Comparison of ENCODE assay signal across 16 cellular contexts in the genomic region with DNA sequence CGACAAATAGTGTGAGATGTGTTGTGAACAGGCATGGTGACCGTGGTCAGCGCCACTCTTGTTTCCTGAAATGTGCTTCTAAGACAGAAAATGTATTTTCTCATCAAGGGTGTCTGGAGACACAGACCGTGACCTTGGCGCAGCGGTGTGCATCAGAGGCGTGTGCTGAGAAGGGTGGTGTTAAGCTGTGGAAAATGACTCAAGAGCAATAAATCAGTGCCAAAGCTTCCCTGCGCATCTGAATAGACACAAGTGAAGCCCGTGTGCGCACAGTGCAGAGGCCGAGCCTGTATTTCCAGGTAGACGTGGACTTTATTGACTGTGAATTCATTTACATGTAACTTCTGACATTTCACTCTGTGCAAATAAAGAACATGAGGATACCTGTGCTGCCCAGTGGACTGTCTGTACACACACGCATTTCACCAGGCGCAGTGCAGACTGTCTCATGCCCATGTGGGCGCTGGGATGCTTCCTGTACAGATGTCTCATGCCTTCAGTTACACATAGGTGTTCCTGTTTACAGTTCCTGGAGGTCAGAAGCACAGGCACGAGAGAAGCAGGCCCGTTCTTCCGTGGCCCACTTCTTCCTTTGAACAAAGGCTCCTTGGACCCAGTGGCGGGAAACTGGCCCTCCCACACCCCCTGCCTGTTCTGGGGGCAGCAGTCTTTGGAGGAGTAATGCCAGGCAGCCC. TPM values are rescaled to one million over a fixed set of nuclear protein-coding genes. Genes with fewer than 3 reads are reported as not detected.
DNase-seq lines count a peak whose midpoint lies in the region; ATAC-seq lines count a peak whose summit lies in the region.
"Had no signal": no experiment of that assay in that cellular context is flagged by ENCODE, and none has a peak within 500 bp of the region (broad histone marks: within the 10 kb centered on the region; RNA-seq: fewer than 3 reads in every experiment).

No MANE protein-coding gene starts in this region.

- H3K9me3 Mint-ChIP-seq in T-helper 2 cell treated with Interferon-gamma antibody and Interleukin-4, amounts not matched to agents 5 μg/mL and 100 μg/mL, for 36 hours, result no peaks in the 10 kb centered on the region
- H3K9me3 Mint-ChIP-seq in activated T-cell treated with anti-CD3 and anti-CD28 coated beads, Interleukin-2, amount 50 U/mL, for 72 hours, result no peaks in the 10 kb centered on the region
- peaks cover 0 to 8% (median 0%) of the 10 kb centered on the region in 11 donors for H3K9me3 Mint-ChIP-seq in naive thymus-derived CD4-positive, alpha-beta T cell

- intact Hi-C loops in naive thymus-derived CD4-positive, alpha-beta T cell (cut with micrococcal nuclease), result no loop called here

- no peak overlapping the region for H3K4me3 ChIP-seq in naive thymus-derived CD4-positive, alpha-beta T cell (ENCODE audit: low read length)
- H3K4me3 ChIP-seq: smooth muscle cell had no signal

- no peaks in the 10 kb centered on the region for H3K9me3 ChIP-seq in naive thymus-derived CD4-positive, alpha-beta T cell (ENCODE audit: control insufficient read depth in 2 of 3, low read length in 3 of 3)

- H3K4me1 Mint-ChIP-seq in T-helper 2 cell treated with Interferon-gamma antibody and Interleukin-4, amounts not matched to agents 5 μg/mL and 100 μg/mL, for 36 hours (ENCODE audit: low read depth), result peaks cover 15% of the 10 kb centered on the region
- H3K4me1 Mint-ChIP-seq in activated T-cell treated with anti-CD3 and anti-CD28 coated beads, Interleukin-2, amount 50 U/mL, for 72 hours (ENCODE audit: low read depth), result peaks cover 21% of the 10 kb centered on the region
- peaks cover 14 to 38% (median 27%) of the 10 kb centered on the region in 7 donors for H3K4me1 Mint-ChIP-seq in naive thymus-derived CD4-positive, alpha-beta T cell

- no peaks in the 10 kb centered on the region for H3K27me3 ChIP-seq in naive thymus-derived CD4-positive, alpha-beta T cell (ENCODE audit: control insufficient read depth in 2 of 2, insufficient read depth in 2 of 2, low read length in 2 of 2)

- H3K27ac ChIP-seq in naive thymus-derived CD4-positive, alpha-beta T cell (ENCODE audit: low read depth, low read length), result no peak overlapping the region
- H3K27ac ChIP-seq: parathyroid adenoma had no signal

- peaks cover 0 to 54% (median 0%) of the 10 kb centered on the region in 3 experiments for H3K36me3 ChIP-seq in naive thymus-derived CD4-positive, alpha-beta T cell (ENCODE audit: control insufficient read depth in 2 of 3, insufficient read depth in 3 of 3, low read length in 3 of 3)

- no peak overlapping the region for H3K27ac Mint-ChIP-seq in T-helper 2 cell treated with Interferon-gamma antibody and Interleukin-4, amounts not matched to agents 5 μg/mL and 100 μg/mL, for 36 hours
- peak overlapping the region; percentile 52 for H3K27ac Mint-ChIP-seq in activated T-cell treated with anti-CD3 and anti-CD28 coated beads, Interleukin-2, amount 50 U/mL, for 72 hours
- peak overlapping the region in 8 of 9 donors; percentile 33 to 86 (median 72) for H3K27ac Mint-ChIP-seq in naive thymus-derived CD4-positive, alpha-beta T cell

- H3K4me3 Mint-ChIP-seq in T-helper 2 cell treated with Interferon-gamma antibody and Interleukin-4, amounts not matched to agents 5 μg/mL and 100 μg/mL, for 36 hours, result peak overlapping the region; percentile 3
- H3K4me3 Mint-ChIP-seq in activated T-cell treated with anti-CD3 and anti-CD28 coated beads, Interleukin-2, amount 50 U/mL, for 72 hours, result no peak overlapping the region
- peak overlapping the region; percentile 18 to 70 (median 54) for H3K4me3 Mint-ChIP-seq in naive thymus-derived CD4-positive, alpha-beta T cell

- POLR2A ChIA-PET in naive thymus-derived CD4-positive, alpha-beta T cell (lab: Charles Lee), result no interaction called here

- CTCF ChIA-PET in naive thymus-derived CD4-positive, alpha-beta T cell (lab: Charles Lee), result interaction anchor here (0.9 kb wide), 1 partner anchor 12 kb away, joined by 3 read pairs; no protein-coding TSS in a partner anchor

- H3K4me1 ChIP-seq in naive thymus-derived CD4-positive, alpha-beta T cell (ENCODE audit: control insufficient read depth in 2 of 2, insufficient read depth in 2 of 2, low read length in 2 of 2), result peaks cover 0 to 13% of the 10 kb centered on the region in 2 donors
- H3K4me1 ChIP-seq: parathyroid adenoma had no signal

- peaks cover 11% of the 10 kb centered on the region for H3K36me3 Mint-ChIP-seq in T-helper 2 cell treated with Interferon-gamma antibody and Interleukin-4, amounts not matched to agents 5 μg/mL and 100 μg/mL, for 36 hours (ENCODE audit: low read depth)
- peaks cover 4 to 7% of the 10 kb centered on the region in 2 donors for H3K36me3 Mint-ChIP-seq in activated T-cell treated with anti-CD3 and anti-CD28 coated beads, Interleukin-2, amount 50 U/mL, for 72 hours (ENCODE audit: insufficient read depth in 2 of 2)
- peaks cover 5 to 48% (median 30%) of the 10 kb centered on the region in 5 donors for H3K36me3 Mint-ChIP-seq in naive thymus-derived CD4-positive, alpha-beta T cell

- no peaks in the 10 kb centered on the region for H3K27me3 Mint-ChIP-seq in T-helper 2 cell treated with Interferon-gamma antibody and Interleukin-4, amounts not matched to agents 5 μg/mL and 100 μg/mL, for 36 hours (ENCODE audit: low read depth)
- no peaks in the 10 kb centered on the region for H3K27me3 Mint-ChIP-seq in activated T-cell treated with anti-CD3 and anti-CD28 coated beads, Interleukin-2, amount 50 U/mL, for 72 hours (ENCODE audit: low read depth)
- no peaks in the 10 kb centered on the region for H3K27me3 Mint-ChIP-seq in naive thymus-derived CD4-positive, alpha-beta T cell

- ATAC-seq in activated T-cell treated with anti-CD3 and anti-CD28 coated beads, Interleukin-2, amount 50 U/mL, for 72 hours (replicated peaks in 1 of 2), result peak; percentile 58 to 79
- ATAC-seq in naive thymus-derived CD4-positive, alpha-beta T cell, result peak; percentile 30
- ATAC-seq in HG03469 (IDR thresholded peaks at IDR 0.05; ENCODE audit: unreplicated experiment), result no peak

- DNase-seq in T-helper 2 cell treated with Interferon-gamma antibody and Interleukin-4, amounts not matched to agents 5 μg/mL and 100 μg/mL, for 36 hours (ENCODE audit: low spot score), result no peak
- DNase-seq in T-helper 2 cell (no peak), D341Med (ENCODE audit: low spot score) (peak; percentile 7), glomerular visceral epithelial cell (ENCODE audit: extremely low spot score) (no peak), pons (ENCODE audit: low spot score) (no peak)
- no peak for DNase-seq in activated T-cell treated with anti-CD3 and anti-CD28 coated beads, Interleukin-2, amount 50 U/mL, for 72 hours
- no peak for DNase-seq in naive thymus-derived CD4-positive, alpha-beta T cell
- DNase-seq: activated gamma-delta T cell; COR-L47; effector CD4-positive, alpha-beta T cell; NCI-H2029 treated with DMSO at 0.1 percent for 48 hours; NCI-H774 had no signal

RNA-seq across cellular contexts. Expression of a gene that starts 31.9 kb away (rescaled TPM):
- total RNA-seq in activated T-cell treated with anti-CD3 and anti-CD28 coated beads, Interleukin-2, amount 50 U/mL, for 72 hours, result 1 to 10 TPM; 1.0 to 3.2 TPM
- total RNA-seq in naive thymus-derived CD4-positive, alpha-beta T cell, result 10 to 100 TPM in 3 of 5 experiments, 1 to 10 TPM in 1, under 1 TPM in 1; 0.90 to 24.5 (median 19.5) TPM
- 10 to 100 TPM in 1 of 2 donors, under 1 TPM in 1; 0.53 to 19.7 TPM for polyA plus RNA-seq in naive thymus-derived CD4-positive, alpha-beta T cell
- total RNA-seq: RPMI7951 had no signal

Comparison
In these comparisons a context has a peak if more than half of its experiments do, and no peak if none do; other contexts are left out.
1. H3K4me3 Mint-ChIP-seq: peak in T-helper 2 cell treated with Interferon-gamma antibody and Interleukin-4, amounts not matched to agents 5 μg/mL and 100 μg/mL, for 36 hours (single experiment) and naive thymus-derived CD4-positive, alpha-beta T cell (10 of 10); none in activated T-cell treated with anti-CD3 and anti-CD28 coated beads, Interleukin-2, amount 50 U/mL, for 72 hours (0 of 2).